In the genomic region with DNA sequence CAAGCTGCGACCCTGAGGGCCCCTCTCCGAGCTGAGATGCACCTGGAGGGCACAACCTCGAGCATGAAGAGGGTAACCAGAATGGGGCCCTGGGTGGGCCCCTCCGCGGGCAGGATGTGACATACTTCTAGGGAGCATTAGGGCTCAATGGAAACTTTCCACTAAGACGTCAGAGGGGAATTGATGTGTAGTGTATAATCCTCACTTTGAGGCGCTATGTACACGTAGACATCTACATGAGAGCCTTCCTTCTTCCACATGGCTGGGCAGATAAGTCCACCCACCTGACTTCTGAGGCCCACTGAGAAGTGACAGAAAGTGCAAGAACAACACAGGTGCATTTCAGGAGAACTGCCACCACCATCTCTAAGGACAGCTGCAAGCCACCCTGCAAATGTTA, we compare ENCODE assay signal across 10 cellular contexts.
DNase-seq lines count a peak whose midpoint lies in the region; ATAC-seq lines count a peak whose summit lies in the region.
"Had no signal": no experiment of that assay in that cellular context is flagged by ENCODE, and none has a peak within 500 bp of the region (broad histone marks: within the 10 kb centered on the region; RNA-seq: fewer than 3 reads in every experiment).

No MANE protein-coding gene starts in this region.

- intact Hi-C loops in activated CD4-positive, alpha-beta T cell treated with anti-CD3 and anti-CD28 coated beads, Interleukin-2, amount 10 ng/mL, durations not matched to agents 24 days and 14 days (cut with micrococcal nuclease): loop anchor here (5.0 to 10.0 kb wide), 2 partner anchors 62 to 155 kb away; partner anchors contain the start of gene DAP
- intact Hi-C loops in left ventricle myocardium superior (cut with micrococcal nuclease): loop anchor here (5.0 kb wide), 1 partner anchor 412 kb away; no protein-coding TSS in a partner anchor

- H3K27me3 Mint-ChIP-seq in activated CD4-positive, alpha-beta T cell treated with anti-CD3 and anti-CD28 coated beads, Interleukin-2, amount 10 ng/mL, durations not matched to agents 24 days and 14 days: no peaks in the 10 kb centered on the region
- peaks cover 1% of the 10 kb centered on the region for H3K27me3 Mint-ChIP-seq in IgD-negative memory B cell
- H3K27me3 Mint-ChIP-seq in stimulated activated naive CD8-positive, alpha-beta T cell treated with anti-CD3 and anti-CD28 coated beads, Interleukin-15, amount 100 ng/mL, for 72 hours: no peaks in the 10 kb centered on the region
- H3K27me3 Mint-ChIP-seq: naive thymus-derived CD8-positive, alpha-beta T cell had no signal

- H3K27ac Mint-ChIP-seq in activated CD4-positive, alpha-beta T cell treated with anti-CD3 and anti-CD28 coated beads, Interleukin-2, amount 10 ng/mL, durations not matched to agents 24 days and 14 days: peak overlapping the region; percentile 43
- H3K27ac Mint-ChIP-seq in IgD-negative memory B cell: peak overlapping the region; percentile 43 to 98 (median 96)
- H3K27ac Mint-ChIP-seq in stimulated activated naive CD8-positive, alpha-beta T cell treated with anti-CD3 and anti-CD28 coated beads, Interleukin-15, amount 100 ng/mL, for 72 hours: peak overlapping the region in 1 of 2 donors; percentile 66

- H3K4me1 Mint-ChIP-seq in activated CD4-positive, alpha-beta T cell treated with anti-CD3 and anti-CD28 coated beads, Interleukin-2, amount 10 ng/mL, durations not matched to agents 24 days and 14 days: peaks cover 20% of the 10 kb centered on the region
- H3K4me1 Mint-ChIP-seq in IgD-negative memory B cell: peaks cover 35 to 41% (median 39%) of the 10 kb centered on the region in 3 donors
- H3K4me1 Mint-ChIP-seq in stimulated activated naive CD8-positive, alpha-beta T cell treated with anti-CD3 and anti-CD28 coated beads, Interleukin-15, amount 100 ng/mL, for 72 hours: peaks cover 68% of the 10 kb centered on the region

- peaks cover 1% of the 10 kb centered on the region for H3K36me3 Mint-ChIP-seq in activated CD4-positive, alpha-beta T cell treated with anti-CD3 and anti-CD28 coated beads, Interleukin-2, amount 10 ng/mL, durations not matched to agents 24 days and 14 days (ENCODE audit: low read depth)
- peaks cover 5% of the 10 kb centered on the region for H3K36me3 Mint-ChIP-seq in IgD-negative memory B cell

- peak; percentile 73 for ATAC-seq in HG02798 (IDR thresholded peaks at IDR 0.05; ENCODE audit: poor library complexity, unreplicated experiment)
- ATAC-seq in stimulated activated naive CD8-positive, alpha-beta T cell treated with anti-CD3 and anti-CD28 coated beads, Interleukin-15, amount 100 ng/mL, for 72 hours: peak; percentile 17
- no peak for ATAC-seq in left ventricle myocardium superior
- ATAC-seq: K562; naive thymus-derived CD8-positive, alpha-beta T cell had no signal

- H3K4me3 Mint-ChIP-seq in activated CD4-positive, alpha-beta T cell treated with anti-CD3 and anti-CD28 coated beads, Interleukin-2, amount 10 ng/mL, durations not matched to agents 24 days and 14 days: no peak overlapping the region
- peak overlapping the region in 3 of 4 donors; percentile 7 to 92 (median 82) for H3K4me3 Mint-ChIP-seq in IgD-negative memory B cell
- no peak overlapping the region for H3K4me3 Mint-ChIP-seq in stimulated activated naive CD8-positive, alpha-beta T cell treated with anti-CD3 and anti-CD28 coated beads, Interleukin-15, amount 100 ng/mL, for 72 hours
- H3K4me3 Mint-ChIP-seq: naive thymus-derived CD8-positive, alpha-beta T cell had no signal

- H3K9me3 Mint-ChIP-seq in activated CD4-positive, alpha-beta T cell treated with anti-CD3 and anti-CD28 coated beads, Interleukin-2, amount 10 ng/mL, durations not matched to agents 24 days and 14 days: no peaks in the 10 kb centered on the region
- H3K9me3 Mint-ChIP-seq in IgD-negative memory B cell: no peaks in the 10 kb centered on the region
- no peaks in the 10 kb centered on the region for H3K9me3 Mint-ChIP-seq in stimulated activated naive CD8-positive, alpha-beta T cell treated with anti-CD3 and anti-CD28 coated beads, Interleukin-15, amount 100 ng/mL, for 72 hours
- H3K9me3 Mint-ChIP-seq: naive thymus-derived CD8-positive, alpha-beta T cell had no signal

- DNase-seq in activated CD4-positive, alpha-beta T cell treated with anti-CD3 and anti-CD28 coated beads, Interleukin-2, amount 10 ng/mL, durations not matched to agents 24 days and 14 days: no peak
- no peak for DNase-seq in activated CD4-positive, alpha-beta T cell treated with anti-CD3 and anti-CD28 coated beads, Interleukin-2, amount 50 U/mL, for 48 hours
- no peak for DNase-seq in stimulated activated naive CD8-positive, alpha-beta T cell treated with anti-CD3 and anti-CD28 coated beads, Interleukin-15, amount 100 ng/mL, for 72 hours
- DNase-seq in NCI-H128 (lab: John Stamatoyannopoulos, UW; ENCODE audit: unreplicated experiment) (no peak), left ventricle myocardium superior (no peak)
- no peak for DNase-seq in stimulated activated CD4-positive, alpha-beta T cell treated with anti-CD3 and anti-CD28 coated beads, Interleukin-4, amount 100 ng/mL, for 4 hours
- DNase-seq: naive thymus-derived CD8-positive, alpha-beta T cell had no signal

Comparison
In these comparisons a context has a peak if more than half of its experiments do, and no peak if none do; other contexts are left out.
1. H3K4me3 Mint-ChIP-seq: peak in IgD-negative memory B cell (3 of 4); none in activated CD4-positive, alpha-beta T cell treated with anti-CD3 and anti-CD28 coated beads, Interleukin-2, amount 10 ng/mL, durations not matched to agents 24 days and 14 days (single experiment) and stimulated activated naive CD8-positive, alpha-beta T cell treated with anti-CD3 and anti-CD28 coated beads, Interleukin-15, amount 100 ng/mL, for 72 hours (0 of 2).